8 cellular contexts compared by ENCODE assay signal in genomic region chr17:64491034-64491860, GRCh38. TPM values are rescaled to one million over a fixed set of nuclear protein-coding genes. Genes with fewer than 3 reads are reported as not detected.
DNase-seq lines count a peak whose midpoint lies in the region; ATAC-seq and TF ChIP-seq lines count a peak whose summit lies in the region.

No MANE protein-coding gene starts in this region.

- no peaks in the 10 kb centered on the region for H3K4me1 ChIP-seq in Panc1 (ENCODE audit: control insufficient read depth, insufficient read depth, low read length)
- peaks cover 16 to 23% (median 19%) of the 10 kb centered on the region in 4 donors for H3K4me1 ChIP-seq in transverse colon

- in situ Hi-C loops in GM13977 (cut with MboI; ENCODE audit: low pct_unique_long_range_greater_than_20kb, low sequenced_read_pairs, unreplicated experiment) (no loop called here), Panc1 (cut with HindIII; ENCODE audit: low pct_unique_long_range_greater_than_20kb, low sequenced_read_pairs) (no loop called here), transverse colon (cut with MboI; ENCODE audit: low pct_ligation_motif_present in 1 of 4, low pct_unique_long_range_greater_than_20kb in 1 of 4, low sequenced_read_pairs in 3 of 4) (loop anchor here in 1 of 4 donors (10.0 kb wide), 1 partner anchor 66 kb away; no protein-coding TSS in a partner anchor)

- no peak for TF ChIP-seq POLR2A in transverse colon (IDR thresholded peaks at IDR 0.05)

- DNase-seq in GM13977 (ENCODE audit: low spot score) (no peak), Panc1 (ENCODE audit: low read depth, low spot score) (no peak), left colon (peak in 1 of 2 donors; percentile 60), transverse colon (peak; percentile 37), anterior cingulate cortex (lab: John Stamatoyannopoulos, UW) (no peak), NCI-H1436 treated with DMSO at 0.1 percent for 48 hours (lab: John Stamatoyannopoulos, UW) (no peak)
- DNase-seq in activated naive CD4-positive, alpha-beta T cell treated with anti-CD3 and anti-CD28 coated beads, Interleukin-2, amount 50 U/mL, for 72 hours (ENCODE audit: low spot score in 2 of 2) = peak in 1 of 2 donors; percentile 61

- H3K27ac ChIP-seq in Panc1 (ENCODE audit: low read length) = no peak overlapping the region
- H3K27ac ChIP-seq in transverse colon = no peak overlapping the region

- H3K36me3 ChIP-seq in Panc1 (ENCODE audit: control insufficient read depth, insufficient read depth, low read length) = peaks cover 13% of the 10 kb centered on the region
- peaks cover 0 to 14% (median 0%) of the 10 kb centered on the region in 4 donors for H3K36me3 ChIP-seq in transverse colon

- no TSS peak for BruUV-seq in Panc1 (replicated peaks; lab: Mats Ljungman, UMichigan)

- H3K36me3 Mint-ChIP-seq in activated naive CD4-positive, alpha-beta T cell treated with anti-CD3 and anti-CD28 coated beads, Interleukin-2, amount 50 U/mL, for 72 hours = peaks cover 20 to 35% of the 10 kb centered on the region in 2 donors

- H3K9me3 Mint-ChIP-seq in activated naive CD4-positive, alpha-beta T cell treated with anti-CD3 and anti-CD28 coated beads, Interleukin-2, amount 50 U/mL, for 72 hours = no peaks in the 10 kb centered on the region

- 90 to 93% methylated on average over 5 to 13 of the region's 13 CpGs for WGBS in transverse colon (ENCODE audit: low coverage in 1 of 2), 2 donors

- intact Hi-C loops in Panc1 (cut with micrococcal nuclease; ENCODE audit: unreplicated experiment) (loop anchor here (5.0 kb wide), 1 partner anchor 69 kb away; no protein-coding TSS in a partner anchor), left colon (cut with DNase I, micrococcal nuclease) (loop anchor here in 1 of 2 donors (10.0 kb wide), 1 partner anchor 66 kb away; no protein-coding TSS in a partner anchor), transverse colon (cut with DNase I; ENCODE audit: low total_unique reads) (no loop called here)

- ATAC-seq in Panc1 = peak; percentile 74
- peak; percentile 34 to 77 for ATAC-seq in activated naive CD4-positive, alpha-beta T cell treated with anti-CD3 and anti-CD28 coated beads, Interleukin-2, amount 50 U/mL, for 72 hours
- peak; percentile 73 for ATAC-seq in left colon
- ATAC-seq in HG02973 (IDR thresholded peaks at IDR 0.05; ENCODE audit: unreplicated experiment) = no peak

- H3K4me3 ChIP-seq in Panc1 (ENCODE audit: low read depth in 2 of 2, low read length in 2 of 2) = no peak overlapping the region
- no peak overlapping the region for H3K4me3 ChIP-seq in transverse colon

- H3K9me3 ChIP-seq in Panc1 (ENCODE audit: control insufficient read depth, insufficient read depth, low read depth, low read length) = no peaks in the 10 kb centered on the region
- no peaks in the 10 kb centered on the region for H3K9me3 ChIP-seq in transverse colon

- CTCF ChIA-PET in Panc1 (lab: Charles Lee) = interaction anchor here (0.6 to 1.5 kb wide), 6 partner anchors 17 to 245 kb away, joined by 3 to 21 read pairs (median 4); no protein-coding TSS in a partner anchor

- TF ChIP-seq EP300 in transverse colon (IDR thresholded peaks at IDR 0.05; ENCODE audit: low read depth) = no peak

- TF ChIP-seq CTCF in GM13977 (IDR thresholded peaks at IDR 0.05; ENCODE audit: extremely low read depth, insufficient read depth, missing control alignments) = peak; percentile 71
- peak; percentile 75 for TF ChIP-seq CTCF in Panc1 (IDR thresholded peaks at IDR 0.05)
- TF ChIP-seq CTCF in transverse colon (IDR thresholded peaks at IDR 0.05) = peak; percentile 35 to 61 (median 51)

- H3K27ac Mint-ChIP-seq in activated naive CD4-positive, alpha-beta T cell treated with anti-CD3 and anti-CD28 coated beads, Interleukin-2, amount 50 U/mL, for 72 hours = no peak overlapping the region

- H3K27me3 ChIP-seq in Panc1 (ENCODE audit: control insufficient read depth, insufficient read depth, low read length) (no peaks in the 10 kb centered on the region), transverse colon (no peaks in the 10 kb centered on the region)

- POLR2A ChIA-PET in Panc1 (lab: Charles Lee) = no interaction called here

RNA-seq across cellular contexts. Expression of gene POLG2, which starts 5.6 kb away (rescaled TPM):
- total RNA-seq in Panc1 (2021; ENCODE audit: unreplicated experiment) (19.6 TPM), left colon (10 to 100 TPM in 1 of 2 donors, 1 to 10 TPM in 1; 9.4 to 10.4 TPM), transverse colon (10 to 100 TPM in 1 of 4 donors, 1 to 10 TPM in 3; 4.8 to 10.8 (median 6.3) TPM)
- polyA plus RNA-seq in Panc1 (2012; ENCODE audit: insufficient read length) = 7.7 TPM
- 10 to 100 TPM; 35.2 to 71.6 TPM for total RNA-seq in activated naive CD4-positive, alpha-beta T cell treated with anti-CD3 and anti-CD28 coated beads, Interleukin-2, amount 50 U/mL, for 72 hours

RNA-seq across cellular contexts. Expression of gene DDX5, which starts 14.8 kb away (rescaled TPM):
- total RNA-seq in Panc1 (2021; ENCODE audit: unreplicated experiment) = 411 TPM
- 236 TPM for polyA plus RNA-seq in Panc1 (2012; ENCODE audit: insufficient read length)
- 100 to 1,000 TPM; 687 to 793 TPM for total RNA-seq in activated naive CD4-positive, alpha-beta T cell treated with anti-CD3 and anti-CD28 coated beads, Interleukin-2, amount 50 U/mL, for 72 hours
- 100 to 1,000 TPM; 445 to 466 TPM for total RNA-seq in left colon
- total RNA-seq in transverse colon = 1,000 to 10,000 TPM in 1 of 4 donors, 100 to 1,000 TPM in 3; 451 to 1,221 (median 694) TPM

RNA-seq across cellular contexts. Expression of gene CEP95, which starts 15.5 kb away (rescaled TPM):
- total RNA-seq in Panc1 (2021; ENCODE audit: unreplicated experiment) (23.2 TPM), left colon (10 to 100 TPM; 31.9 to 35.0 TPM), transverse colon (10 to 100 TPM; 33.8 to 82.9 (median 46.1) TPM)
- 10.7 TPM for polyA plus RNA-seq in Panc1 (2012; ENCODE audit: insufficient read length)
- total RNA-seq in activated naive CD4-positive, alpha-beta T cell treated with anti-CD3 and anti-CD28 coated beads, Interleukin-2, amount 50 U/mL, for 72 hours = 100 to 1,000 TPM in 1 of 2 donors, 10 to 100 TPM in 1; 49.5 to 142 TPM

RNA-seq across cellular contexts. Expression of gene MILR1, which starts 42.3 kb away (rescaled TPM):
- total RNA-seq in Panc1 (2021; ENCODE audit: unreplicated experiment) (not detected), left colon (1 to 10 TPM in 1 of 2 donors, under 1 TPM in 1; 0.82 to 3.3 TPM), transverse colon (1 to 10 TPM in 2 of 4 donors, not detected in 2; 1.4 to 2.3 TPM)
- polyA plus RNA-seq in Panc1 (2012; ENCODE audit: insufficient read length) = not detected
- total RNA-seq in activated naive CD4-positive, alpha-beta T cell treated with anti-CD3 and anti-CD28 coated beads, Interleukin-2, amount 50 U/mL, for 72 hours = under 1 TPM in 1 of 2 donors, not detected in 1; 0.64 TPM
